In genomic region chr5:150460781-150461180, GRCh38 we compare ENCODE assay signal across 2 cellular contexts.
TF ChIP-seq lines count a peak whose summit lies in the region.

No MANE protein-coding gene starts in this region.

TF ChIP-seq in IMR-90, 13 proteins besides CTCF, POLR2A, EP300 and RAD21:
- no peak for TF ChIP-seq CHD1 (IDR thresholded peaks at IDR 0.05; ENCODE audit: low read depth, low read length)
- TF ChIP-seq FOS (IDR thresholded peaks at IDR 0.05; ENCODE audit: low read depth, low read length), result no peak
- no peak for TF ChIP-seq MAZ (IDR thresholded peaks at IDR 0.05; ENCODE audit: borderline replicate concordance, low read depth, low read length)
- TF ChIP-seq USF2 (IDR thresholded peaks at IDR 0.05; ENCODE audit: low read depth, low read length), result no peak
- no peak for TF ChIP-seq RFX5 (IDR thresholded peaks at IDR 0.05; ENCODE audit: low read depth, low read length)
- TF ChIP-seq MXI1 (IDR thresholded peaks at IDR 0.05; ENCODE audit: borderline replicate concordance, low read depth, low read length), result no peak
- no peak for TF ChIP-seq BHLHE40 (IDR thresholded peaks at IDR 0.05; ENCODE audit: low read depth, low read length)
- TF ChIP-seq NFE2L2 (IDR thresholded peaks at IDR 0.05; ENCODE audit: low read depth, low read length), result no peak
- TF ChIP-seq SMC3 (IDR thresholded peaks at IDR 0.05; ENCODE audit: low read depth, low read length), result no peak
- TF ChIP-seq RCOR1 (IDR thresholded peaks at IDR 0.05; ENCODE audit: insufficient replicate concordance, low read length), result no peak
- no peak for TF ChIP-seq MAFK (IDR thresholded peaks at IDR 0.05; ENCODE audit: low read depth, low read length)
- TF ChIP-seq ELK1 (IDR thresholded peaks at IDR 0.05; ENCODE audit: borderline replicate concordance, low read depth, low read length), result no peak
- TF ChIP-seq CEBPB (IDR thresholded peaks at IDR 0.05; ENCODE audit: low read depth, low read length), result no peak
TF ChIP-seq in IMR-90: peak in this region for 0.

TF ChIP-seq in H1, 55 proteins besides CTCF, POLR2A, EP300 and RAD21:
- TF ChIP-seq TAF1 (IDR thresholded peaks at IDR 0.05; ENCODE audit: low read depth, low read length), result no peak
- no peak for TF ChIP-seq E2F6 (IDR thresholded peaks at IDR 0.05)
- no peak for TF ChIP-seq NRF1 (IDR thresholded peaks at IDR 0.05; ENCODE audit: low read depth, low read length)
- TF ChIP-seq CTBP2 (IDR thresholded peaks at IDR 0.05; ENCODE audit: borderline replicate concordance, insufficient read depth, insufficient read length, low read length), result no peak
- no peak for TF ChIP-seq RBBP5 (IDR thresholded peaks at IDR 0.05; ENCODE audit: borderline replicate concordance, low read depth, low read length)
- no peak for TF ChIP-seq KDM1A (IDR thresholded peaks at IDR 0.05; ENCODE audit: borderline replicate concordance, low read length)
- TF ChIP-seq EZH2 (IDR thresholded peaks at IDR 0.05; ENCODE audit: low read depth, low read length, severe bottlenecking), result no peak
- no peak for TF ChIP-seq CBX8 (IDR thresholded peaks at IDR 0.05; ENCODE audit: borderline replicate concordance, low read depth, low read length)
- TF ChIP-seq MAFK (IDR thresholded peaks at IDR 0.05; ENCODE audit: low read depth, low read length), result no peak
- TF ChIP-seq JUN (IDR thresholded peaks at IDR 0.05; ENCODE audit: low read depth, low read length), result no peak
- no peak for TF ChIP-seq CHD1 (IDR thresholded peaks at IDR 0.05; ENCODE audit: low read depth, low read length)
- TF ChIP-seq POLR2AphosphoS5 (IDR thresholded peaks at IDR 0.05; ENCODE audit: low read depth, low read length), result no peak
TF ChIP-seq in H1: peak in this region for 0.
